16 cellular contexts compared by ENCODE assay signal in genomic region chr4:66178901-66179300, GRCh38.
DNase-seq lines count a peak whose midpoint lies in the region; ATAC-seq and TF ChIP-seq lines count a peak whose summit lies in the region.
"Had no signal": no experiment of that assay in that cellular context is flagged by ENCODE, and none has a peak within 500 bp of the region (broad histone marks: within the 10 kb centered on the region; RNA-seq: fewer than 3 reads in every experiment).

No MANE protein-coding gene starts in this region.

- no peak overlapping the region for H2BK5ac ChIP-seq in IMR-90 (ENCODE audit: low read depth, low read length, poor library complexity, severe bottlenecking)

- no peak for TF ChIP-seq CTCF in IMR-90 (conservative IDR thresholded peaks at IDR 0.05; ENCODE audit: low read depth, low read length)
- TF ChIP-seq CTCF in astrocyte of the spinal cord (IDR thresholded peaks at IDR 0.05; ENCODE audit: low read depth, low read length): no peak
- TF ChIP-seq CTCF in glutamatergic neuron (IDR thresholded peaks at IDR 0.05; ENCODE audit: partially characterized antibody, unreplicated experiment): no peak

- no peak overlapping the region for H3K9ac ChIP-seq in IMR-90 (ENCODE audit: low read depth, low read length)
- H3K9ac ChIP-seq: BLaER1 treated with 17β-estradiol and CSF1 and Interleukin-3, amounts not matched to agents 10 nM and 100 nM had no signal

- CTCF ChIA-PET in IMR-90 (lab: Yijun Ruan, JAX): no interaction called here

- H2BK20ac ChIP-seq in IMR-90 (ENCODE audit: low read depth, low read length): no peak overlapping the region

- no peak overlapping the region for H3K4me3 Mint-ChIP-seq in glutamatergic neuron (ENCODE audit: unreplicated experiment)
- H3K4me3 Mint-ChIP-seq: activated B cell treated with CpG ODN at 0.5 μM for 24 hours; endodermal cell; stimulated activated naive CD8-positive, alpha-beta T cell treated with anti-CD3 and anti-CD28 coated beads, Interleukin-15, Interleukin-2, amounts not matched to agents 100 ng/mL and 50 ng/mL, for 24 hours had no signal

- no peaks in the 10 kb centered on the region for H4K20me1 ChIP-seq in IMR-90 (ENCODE audit: insufficient read depth, low read length)
- H4K20me1 ChIP-seq: BLaER1 treated with 17β-estradiol and CSF1 and Interleukin-3, amounts not matched to agents 10 nM and 100 nM had no signal

- H3K4me1 ChIP-seq in IMR-90 (ENCODE audit: control insufficient read depth, insufficient read depth, low read length): no peaks in the 10 kb centered on the region
- no peaks in the 10 kb centered on the region for H3K4me1 ChIP-seq in mesodermal cell (ENCODE audit: control insufficient read depth, insufficient read depth, low read length, poor library complexity, severe bottlenecking)
- H3K4me1 ChIP-seq: BLaER1 treated with 17β-estradiol and CSF1 and Interleukin-3, amounts not matched to agents 10 nM and 100 nM; prostate gland had no signal

- no peak for TF ChIP-seq POLR2A in IMR-90 (IDR thresholded peaks at IDR 0.05; ENCODE audit: low read depth, low read length)

- no peaks in the 10 kb centered on the region for H3K79me1 ChIP-seq in IMR-90 (ENCODE audit: low read depth in 1 of 2, low read length in 2 of 2)

- no peaks in the 10 kb centered on the region for H3K9me1 ChIP-seq in IMR-90 (ENCODE audit: insufficient read depth, low read length)

- H3K4ac ChIP-seq in IMR-90 (ENCODE audit: low read depth, low read length): no peak overlapping the region

- no peak overlapping the region for H3K14ac ChIP-seq in IMR-90 (replicated peaks; ENCODE audit: low read depth, low read length)

- no peak overlapping the region for H2AFZ ChIP-seq in IMR-90 (replicated peaks; ENCODE audit: low read length, poor library complexity)

- H3K9me3 ChIP-seq in IMR-90 (ENCODE audit: control insufficient read depth, insufficient read depth, low read length): peaks cover 5% of the 10 kb centered on the region
- no peaks in the 10 kb centered on the region for H3K9me3 ChIP-seq in mesodermal cell (ENCODE audit: control insufficient read depth, low read length)
- H3K9me3 ChIP-seq: prostate gland had no signal

- H3K9me3 Mint-ChIP-seq in glutamatergic neuron (ENCODE audit: unreplicated experiment): peaks cover 6% of the 10 kb centered on the region

- H3K23ac ChIP-seq in IMR-90 (ENCODE audit: low read depth, low read length): no peak overlapping the region

- dilution Hi-C loops in IMR-90 (cut with HindIII; ENCODE audit: low sequenced_read_pairs, unreplicated experiment): no loop called here

- DNase-seq in Caki2 (ENCODE audit: low read depth) (peak; percentile 20), IMR-90 (no peak), astrocyte of the spinal cord (ENCODE audit: low read depth, low spot score) (peak; percentile 76), NCI-H2081 treated with DMSO at 0.1 percent for 48 hours (lab: John Stamatoyannopoulos, UW) (no peak), glutamatergic neuron (no peak), SK-N-DZ (ENCODE audit: low spot score) (no peak)
- DNase-seq: activated B cell treated with CpG ODN at 0.5 μM for 24 hours, amygdala, endodermal cell, Right ventricle myocardium superior had no signal

- H4K5ac ChIP-seq in IMR-90 (ENCODE audit: low read depth, low read length): no peak overlapping the region

- TF ChIP-seq RAD21 in IMR-90 (IDR thresholded peaks at IDR 0.05; ENCODE audit: low read length): no peak

- no peak overlapping the region for H4K91ac ChIP-seq in IMR-90 (ENCODE audit: insufficient read depth, low read depth, low read length)

- H3K56ac ChIP-seq in IMR-90 (ENCODE audit: extremely low read depth, insufficient read depth, low read length): no peak overlapping the region

- intact Hi-C loops in IMR-90 (cut with micrococcal nuclease): no loop called here

- H3K36me3 Mint-ChIP-seq in glutamatergic neuron (ENCODE audit: unreplicated experiment): peaks cover 8% of the 10 kb centered on the region

- no peak overlapping the region for H2AK9ac ChIP-seq in IMR-90 (replicated peaks; ENCODE audit: low read depth, low read length, poor library complexity)

- no peak overlapping the region for H3K27ac Mint-ChIP-seq in glutamatergic neuron (ENCODE audit: unreplicated experiment)
- H3K27ac Mint-ChIP-seq: activated B cell treated with CpG ODN at 0.5 μM for 24 hours; endodermal cell; stimulated activated naive CD8-positive, alpha-beta T cell treated with anti-CD3 and anti-CD28 coated beads, Interleukin-15, Interleukin-2, amounts not matched to agents 100 ng/mL and 50 ng/mL, for 24 hours had no signal

- no peak overlapping the region for H3K4me3 ChIP-seq in IMR-90 (ENCODE audit: insufficient read depth, low read depth, low read length)
- no peak overlapping the region for H3K4me3 ChIP-seq in astrocyte of the spinal cord (ENCODE audit: low read depth, low read length)
- H3K4me3 ChIP-seq in mesodermal cell (ENCODE audit: extremely low read depth, insufficient read depth, low read length, poor library complexity, severe bottlenecking): no peak overlapping the region
- H3K4me3 ChIP-seq: BLaER1 treated with 17β-estradiol and CSF1 and Interleukin-3, amounts not matched to agents 10 nM and 100 nM; lung; prostate gland had no signal

- H2AK5ac ChIP-seq in IMR-90 (ENCODE audit: low read depth, low read length): no peak overlapping the region

- 0 out of 2 replicates have a peak overlapping the region, but pooled peaks have one; percentile 32 for H2BK120ac ChIP-seq in IMR-90 (ENCODE audit: low read depth, low read length)

- POLR2A ChIA-PET in IMR-90 (lab: Charles Lee; ENCODE audit: unreplicated experiment): no interaction called here

- BruUV-seq in IMR-90 (replicated peaks; lab: Mats Ljungman, UMichigan): no TSS peak

- H3K36me3 ChIP-seq in IMR-90 (ENCODE audit: control insufficient read depth, insufficient read depth, low read length) (no peaks in the 10 kb centered on the region), mesodermal cell (ENCODE audit: control insufficient read depth, insufficient read depth, low read length) (no peaks in the 10 kb centered on the region)
- H3K36me3 ChIP-seq: BLaER1 treated with 17β-estradiol and CSF1 and Interleukin-3, amounts not matched to agents 10 nM and 100 nM; prostate gland had no signal

- H3K18ac ChIP-seq in IMR-90 (ENCODE audit: low read depth, low read length): no peak overlapping the region

- no peaks in the 10 kb centered on the region for H3K27me3 Mint-ChIP-seq in glutamatergic neuron (ENCODE audit: unreplicated experiment)
- H3K27me3 Mint-ChIP-seq: activated B cell treated with CpG ODN at 0.5 μM for 24 hours; stimulated activated naive CD8-positive, alpha-beta T cell treated with anti-CD3 and anti-CD28 coated beads, Interleukin-15, Interleukin-2, amounts not matched to agents 100 ng/mL and 50 ng/mL, for 24 hours had no signal

- H3K27me3 ChIP-seq in IMR-90 (ENCODE audit: control insufficient read depth, insufficient read depth, low read length): no peaks in the 10 kb centered on the region
- H3K27me3 ChIP-seq: BLaER1 treated with 17β-estradiol and CSF1 and Interleukin-3, amounts not matched to agents 10 nM and 100 nM had no signal

- peaks cover 4% of the 10 kb centered on the region for H3K4me1 Mint-ChIP-seq in glutamatergic neuron (ENCODE audit: low read depth, unreplicated experiment)
- H3K4me1 Mint-ChIP-seq: activated B cell treated with CpG ODN at 0.5 μM for 24 hours had no signal

- ATAC-seq in IMR-90 (ENCODE audit: low read depth): no peak
- no peak for ATAC-seq in HG02981 (IDR thresholded peaks at IDR 0.05; ENCODE audit: unreplicated experiment)

- in situ Hi-C loops in Caki2 (cut with HindIII; ENCODE audit: low pct_unique_long_range_greater_than_20kb, low sequenced_read_pairs): no loop called here
- in situ Hi-C loops in IMR-90 (cut with MboI; ENCODE audit: low sequenced_read_pairs): no loop called here
- in situ Hi-C loops in astrocyte of the spinal cord (cut with HindIII; ENCODE audit: low sequenced_read_pairs): no loop called here

- no peak overlapping the region for H2BK15ac ChIP-seq in IMR-90 (ENCODE audit: low read depth, low read length)

- H3K27ac ChIP-seq in IMR-90 (ENCODE audit: insufficient read depth, low read length) (no peak overlapping the region), mesodermal cell (ENCODE audit: low read depth, low read length, severe bottlenecking) (peak overlapping the region; percentile 36)
- H3K27ac ChIP-seq: BLaER1 treated with 17β-estradiol and CSF1 and Interleukin-3, amounts not matched to agents 10 nM and 100 nM; prostate gland had no signal

- H4K8ac ChIP-seq in IMR-90 (ENCODE audit: low read depth in 2 of 2, low read length in 2 of 2): no peak overlapping the region

- no peak overlapping the region for H3K4me2 ChIP-seq in IMR-90 (ENCODE audit: low read depth, low read length)
- H3K4me2 ChIP-seq: BLaER1 treated with 17β-estradiol and CSF1 and Interleukin-3, amounts not matched to agents 10 nM and 100 nM had no signal

TF ChIP-seq in IMR-90, 13 proteins besides CTCF, POLR2A, EP300 and RAD21:
- TF ChIP-seq SMC3 (IDR thresholded peaks at IDR 0.05; ENCODE audit: low read depth, low read length): no peak
- TF ChIP-seq NFE2L2 (IDR thresholded peaks at IDR 0.05; ENCODE audit: low read depth, low read length): no peak
TF ChIP-seq in IMR-90: peak in this region for 0.

Comparison
In these comparisons a context has a peak if more than half of its experiments do, and no peak if none do; other contexts are left out.
1. DNase-seq: peak in Caki2 (single experiment) and astrocyte of the spinal cord (single experiment); none in IMR-90 (single experiment), NCI-H2081 treated with DMSO at 0.1 percent for 48 hours (single experiment), glutamatergic neuron (single experiment) and SK-N-DZ (single experiment).